In the genomic region with DNA sequence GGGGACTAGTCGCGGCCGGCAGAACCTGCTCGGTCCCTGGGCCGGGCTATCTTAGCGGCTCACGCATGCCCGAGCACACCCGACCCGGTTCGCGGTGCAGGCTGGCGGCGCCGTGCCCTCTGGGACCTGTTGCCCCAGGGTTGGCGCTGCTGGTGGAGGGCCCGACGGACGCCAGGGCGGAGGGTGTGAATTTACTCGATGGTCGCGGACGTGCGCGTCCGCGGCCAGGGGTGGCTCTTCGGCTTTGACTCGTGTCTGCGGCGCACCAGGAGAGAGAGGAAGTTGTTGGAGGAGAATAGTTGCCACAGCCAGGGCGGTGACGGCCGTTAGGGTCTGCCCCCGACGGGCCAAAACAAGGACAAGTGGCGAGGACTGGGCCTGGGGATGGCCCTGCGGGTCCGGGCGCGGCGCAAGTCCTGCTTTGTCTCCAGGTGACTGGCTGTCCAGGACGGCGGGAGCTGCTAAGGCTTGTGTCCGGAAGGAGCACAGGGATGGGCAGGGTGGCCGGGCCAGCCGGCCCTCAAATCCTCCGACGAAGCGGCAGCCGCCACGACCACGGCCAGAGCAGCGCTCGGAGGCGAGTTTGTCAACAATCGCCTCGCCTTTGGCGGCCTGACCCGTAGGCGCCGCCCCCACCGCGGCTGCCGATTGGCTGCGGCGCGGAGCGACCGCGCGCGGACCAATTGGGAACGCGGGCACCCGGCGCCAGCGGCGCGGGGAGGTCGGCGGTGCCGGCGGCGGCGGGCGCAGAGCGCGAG, we compare ENCODE assay signal across 8 cellular contexts. TPM values are rescaled to one million over a fixed set of nuclear protein-coding genes. Genes with fewer than 3 reads are reported as not detected.
DNase-seq lines count a peak whose midpoint lies in the region; ATAC-seq, FAIRE-seq and TF ChIP-seq lines count a peak whose summit lies in the region.

No MANE protein-coding gene starts in this region.

- H3K9ac ChIP-seq in OCI-LY3 (ENCODE audit: low read length), result peak overlapping the region; percentile 67

- H3K27me3 ChIP-seq in Caco-2 (replicated peaks; ENCODE audit: control insufficient read depth, insufficient read depth, low read length), result no peaks in the 10 kb centered on the region
- H3K27me3 ChIP-seq in OCI-LY3 (ENCODE audit: low read depth, low read length), result peaks cover 48% of the 10 kb centered on the region

- peak; percentile 88 for FAIRE-seq in HTR-8/SVneo (lab: Jason Lieb, UNC)

- BruUV-seq in Caco-2 (replicated peaks; lab: Mats Ljungman, UMichigan), result no TSS peak

- CTCF ChIA-PET in Caco-2 (lab: Charles Lee), result interaction anchor here (0.5 kb wide), 1 partner anchor 75 kb away, joined by 3 read pairs; no protein-coding TSS in a partner anchor

- H3K9me3 Mint-ChIP-seq in Caco-2 (ENCODE audit: unreplicated experiment), result no peaks in the 10 kb centered on the region

- no peak overlapping the region for H2AFZ ChIP-seq in OCI-LY3 (ENCODE audit: low read depth, low read length)

- intact Hi-C loops in Caco-2 (cut with micrococcal nuclease; ENCODE audit: unreplicated experiment), result loop anchor here (5.0 kb wide), 2 partner anchors 55 to 70 kb away; no protein-coding TSS in a partner anchor

- peaks cover 48% of the 10 kb centered on the region for H4K20me1 ChIP-seq in OCI-LY3 (ENCODE audit: insufficient read depth, low read length)

- peaks cover 3% of the 10 kb centered on the region for H3K4me1 Mint-ChIP-seq in Caco-2 (ENCODE audit: low read depth, unreplicated experiment)

- H3K4me1 ChIP-seq in Caco-2 (no peaks in the 10 kb centered on the region), OCI-LY3 (ENCODE audit: low read length) (peaks cover 21% of the 10 kb centered on the region)

- H3K36me3 ChIP-seq in Caco-2 (ENCODE audit: control insufficient read depth, insufficient read depth, low read length), result peaks cover 4% of the 10 kb centered on the region; the same call in 1 of the 2 replicates
- H3K36me3 ChIP-seq in OCI-LY3 (replicated peaks; ENCODE audit: low read depth, low read length), result peaks cover 28% of the 10 kb centered on the region

- peaks cover 67% of the 10 kb centered on the region for H3K36me3 Mint-ChIP-seq in Caco-2 (ENCODE audit: insufficient read depth, unreplicated experiment)

- TF ChIP-seq POLR2A in erythroblast (IDR thresholded peaks at IDR 0.05; ENCODE audit: low read length), result peak; percentile 83

- H3K4me3 ChIP-seq in Caco-2 (ENCODE audit: low read depth, low read length), result peak overlapping the region; percentile 99
- H3K4me3 ChIP-seq in OCI-LY3 (ENCODE audit: low read length), result peak overlapping the region; percentile 85

- peak overlapping the region; percentile 96 for H3K4me2 ChIP-seq in OCI-LY3 (ENCODE audit: low read length)

- no peaks in the 10 kb centered on the region for H3K27me3 Mint-ChIP-seq in Caco-2 (ENCODE audit: insufficient read depth, unreplicated experiment)

- peak; percentile 49 for ATAC-seq in GM21381 (IDR thresholded peaks at IDR 0.05; ENCODE audit: unreplicated experiment)

- H3K4me3 Mint-ChIP-seq in Caco-2 (ENCODE audit: unreplicated experiment), result peak overlapping the region; percentile 93

- DNase-seq in Caco-2, result peak; percentile 90 to 96
- peak; percentile 82 for DNase-seq in HTR-8/SVneo (ENCODE audit: insufficient read length, low spot score)
- DNase-seq in activated T-cell treated with anti-CD3 and anti-CD28 coated beads, Interleukin-2, amount 50 U/mL, for 1 hour, result peak; percentile 84
- peak; percentile 91 to 96 for DNase-seq in erythroblast (lab: John Stamatoyannopoulos, UW)
- DNase-seq in mucosa of gallbladder (ENCODE audit: low spot score), result peak; percentile 90
- DNase-seq in stimulated activated CD8-positive, alpha-beta memory T cell treated with anti-CD3 and anti-CD28 coated beads, Interleukin-4, amount 100 ng/mL, for 24 hours (ENCODE audit: low read depth), result peak; percentile 72

- H3K9me3 ChIP-seq in Caco-2, result no peaks in the 10 kb centered on the region
- H3K9me3 ChIP-seq in OCI-LY3 (ENCODE audit: insufficient read depth, low read length), result peaks cover 11% of the 10 kb centered on the region; the same call in 1 of the 2 replicates

- TF ChIP-seq CTCF in Caco-2 (IDR thresholded peaks at IDR 0.05; ENCODE audit: insufficient read depth in 1 of 2, low read depth in 1 of 2, low read length in 1 of 2, severe bottlenecking in 1 of 2, unreplicated experiment in 1 of 2), result no peak
- no peak for TF ChIP-seq CTCF in OCI-LY3 (IDR thresholded peaks at IDR 0.05; ENCODE audit: low read depth, low read length)

- peak overlapping the region; percentile 61; the same call in 1 of the 2 replicates for H3K27ac ChIP-seq in OCI-LY3 (ENCODE audit: low read length)

- POLR2A ChIA-PET in Caco-2 (lab: Charles Lee), result no interaction called here

- H3K79me2 ChIP-seq in OCI-LY3 (ENCODE audit: low read length), result peaks cover 34% of the 10 kb centered on the region

- peak overlapping the region; percentile 90 for H3K27ac Mint-ChIP-seq in Caco-2 (ENCODE audit: unreplicated experiment)

RNA-seq across cellular contexts. Expression of a gene that starts 1.3 kb away (rescaled TPM):
- 27.7 and 28.9 TPM in 2 replicates for total RNA-seq in Caco-2 (2022)
- 19.1 TPM for total RNA-seq in mucosa of gallbladder

Comparison
In these comparisons a context has a peak if more than half of its experiments do, and no peak if none do; other contexts are left out.
1. Peak in every context shown above with its lines: DNase-seq, ATAC-seq, H3K4me3 ChIP-seq and H3K27ac ChIP-seq.